Comparison of ENCODE assay signal across 18 cellular contexts in the genomic region with DNA sequence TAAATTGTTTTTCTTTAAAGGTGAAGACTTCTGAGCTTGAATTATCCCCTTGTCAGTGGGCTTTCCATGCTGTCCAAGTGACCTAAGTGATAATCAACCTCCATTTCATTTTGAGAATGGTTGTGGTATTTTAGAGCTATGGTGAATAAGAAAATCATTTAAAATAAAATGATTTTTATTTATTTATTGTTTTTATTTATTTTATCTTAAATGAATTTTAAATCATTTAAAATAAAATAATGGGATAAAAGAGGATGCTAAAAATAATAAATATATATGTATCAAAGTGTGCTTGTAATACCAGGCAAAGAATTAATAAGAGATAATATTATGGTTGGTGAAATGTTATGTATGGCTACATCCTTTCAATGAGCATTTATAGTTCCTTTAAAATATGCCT. TPM values are rescaled to one million over a fixed set of nuclear protein-coding genes. Genes with fewer than 3 reads are reported as not detected.
DNase-seq lines count a peak whose midpoint lies in the region; ATAC-seq and FAIRE-seq lines count a peak whose summit lies in the region.
"Had no signal": no experiment of that assay in that cellular context is flagged by ENCODE, and none has a peak within 500 bp of the region (broad histone marks: within the 10 kb centered on the region; RNA-seq: fewer than 3 reads in every experiment).

No MANE protein-coding gene starts in this region.

- H3F3A ChIP-seq in GM23248 (ENCODE audit: insufficient read depth), result peaks cover 97% of the 10 kb centered on the region

- peak; percentile 56 for FAIRE-seq in A204.1 (lab: Jason Lieb, UNC)
- peak; percentile 23 for FAIRE-seq in frontal cortex (lab: Jason Lieb, UNC)
- FAIRE-seq: A549, D721Med, G401.6, GM12891, H54 had no signal

- H3K27me3 ChIP-seq in GM23248 (replicated peaks; ENCODE audit: insufficient read depth), result no peaks in the 10 kb centered on the region

- H3K4me2 ChIP-seq in GM23248 (ENCODE audit: unreplicated experiment), result no peak overlapping the region
- H3K4me2 ChIP-seq: A549 had no signal

- in situ Hi-C loops in GM23248 (cut with MboI), result no loop called here

- H3K4me1 ChIP-seq in GM23248 (ENCODE audit: insufficient read depth), result peaks cover 83% of the 10 kb centered on the region

- ATAC-seq in GM21786 (IDR thresholded peaks at IDR 0.05; ENCODE audit: unreplicated experiment), result no peak
- ATAC-seq: CD8-positive, alpha-beta T cell had no signal

- H3K9me2 ChIP-seq in GM23248 (ENCODE audit: insufficient read depth), result no peaks in the 10 kb centered on the region

- H2AFZ ChIP-seq in GM23248, result no peak overlapping the region

- H3K36me3 ChIP-seq in GM23248 (ENCODE audit: low read depth) (peaks cover 85% of the 10 kb centered on the region), SK-N-MC (ENCODE audit: insufficient read depth, low read length) (peaks cover 98% of the 10 kb centered on the region)

- no peaks in the 10 kb centered on the region for H4K20me1 ChIP-seq in GM23248 (ENCODE audit: insufficient read depth)

- H3K4me3 ChIP-seq in GM23248 (no peak overlapping the region), SK-N-MC (no peak overlapping the region)
- H3K4me3 ChIP-seq: A549 had no signal

- DNase-seq in GM23248 (no peak), SK-N-MC (ENCODE audit: low read depth, low spot score) (no peak), frontal cortex (ENCODE audit: low spot score in 2 of 2) (no peak), GM19238 (ENCODE audit: insufficient read length, low spot score) (no peak)
- DNase-seq in activated effector memory CD4-positive, alpha-beta T cell treated with anti-CD3 and anti-CD28 coated beads, Interleukin-2, amount 50 U/mL, for 16 hours, result no peak
- DNase-seq: CD8-positive, alpha-beta T cell; COR-L47; DMS153; DMS79 treated with DMSO at 0.1 percent for 48 hours; EL had no signal

- peak overlapping the region; percentile 97 for H3K27ac ChIP-seq in GM23248
- peak overlapping the region; percentile 72; the same call in 1 of the 2 replicates for H3K27ac ChIP-seq in SK-N-MC
- H3K27ac ChIP-seq: A549 had no signal

- H3K9ac ChIP-seq in GM23248 (no peak overlapping the region), SK-N-MC (ENCODE audit: insufficient read length) (no peak overlapping the region)

- H3K9me3 ChIP-seq in GM23248 (ENCODE audit: low read depth) (no peaks in the 10 kb centered on the region), SK-N-MC (ENCODE audit: low read depth, low read length) (no peaks in the 10 kb centered on the region)
- H3K9me3 ChIP-seq: A549 had no signal

- H3K79me2 ChIP-seq in GM23248 (ENCODE audit: insufficient read depth), result peaks cover 90% of the 10 kb centered on the region

RNA-seq across cellular contexts. Expression of gene CAV1, which starts 24.5 kb away (rescaled TPM):
- total RNA-seq in GM23248 (2014; rRNA removed; shearing (Covaris generic)), result 1,062 and 1,092 TPM in 2 replicates
- polyA plus RNA-seq in GM23248 (2016; fragmentation: Nextera tagmentation; extraction: Ambion mirVana), result 1,736 and 1,789 TPM in 2 replicates
- total RNA-seq in frontal cortex, result 17.5 TPM
- total RNA-seq: CD8-positive, alpha-beta T cell had no signal
- polyA plus RNA-seq: CD14-positive monocyte had no signal

RNA-seq across cellular contexts. Expression of gene CAV2, which starts 49.8 kb away (rescaled TPM):
- total RNA-seq in GM23248 (2014; rRNA removed; shearing (Covaris generic)), result 251 and 283 TPM in 2 replicates
- 344 and 358 TPM in 2 replicates for polyA plus RNA-seq in GM23248 (2016; fragmentation: Nextera tagmentation; extraction: Ambion mirVana)
- 25.7 TPM for total RNA-seq in frontal cortex
- total RNA-seq: CD8-positive, alpha-beta T cell had no signal

Comparison
In these comparisons a context has a peak if more than half of its experiments do, and no peak if none do; other contexts are left out.
1. RNA of gene CAV1, which starts 24.5 kb away (total RNA-seq): 1,062 to 1,092 TPM in GM23248; 17.5 TPM in frontal cortex (single experiment); every median in the first group is over 10 times any median in the second.